ENCODE assay signal across 7 cellular contexts in genomic region chr5:79611046-79611829, GRCh38. TPM values are rescaled to one million over a fixed set of nuclear protein-coding genes. Genes with fewer than 3 reads are reported as not detected.
A peak's percentile ranks its signal among the peaks of the same experiment; 100 is the strongest.
DNase-seq lines count a peak whose midpoint lies in the region; ATAC-seq lines count a peak whose summit lies in the region.

No MANE protein-coding gene starts in this region.

- peak overlapping the region; percentile 86 for H3K9ac ChIP-seq in HUES6 (ENCODE audit: low read length)

- peak overlapping the region; percentile 88 for H3K4me3 Mint-ChIP-seq in activated naive CD8-positive, alpha-beta T cell treated with anti-CD3 and anti-CD28 coated beads for 36 hours
- H3K4me3 Mint-ChIP-seq in stimulated activated naive CD8-positive, alpha-beta T cell treated with anti-CD3 and anti-CD28 coated beads, Interleukin-15, amount 100 ng/mL, for 72 hours = peak overlapping the region; percentile 87 to 95

- H3K4me3 ChIP-seq in HUES6 (ENCODE audit: low read depth, low read length) = peak overlapping the region; percentile 68
- H3K4me3 ChIP-seq in iPS-18c (ENCODE audit: insufficient read depth, low read depth, low read length) = peak overlapping the region; percentile 46; the same call in 1 of the 2 replicates

- H3K9me3 Mint-ChIP-seq in activated naive CD8-positive, alpha-beta T cell treated with anti-CD3 and anti-CD28 coated beads for 36 hours = no peaks in the 10 kb centered on the region
- H3K9me3 Mint-ChIP-seq in stimulated activated naive CD8-positive, alpha-beta T cell treated with anti-CD3 and anti-CD28 coated beads, Interleukin-15, amount 100 ng/mL, for 72 hours = peaks cover 0 to 7% of the 10 kb centered on the region in 2 donors

- DNase-seq in activated naive CD8-positive, alpha-beta T cell treated with anti-CD3 and anti-CD28 coated beads for 36 hours = no peak
- DNase-seq in stimulated activated naive CD8-positive, alpha-beta T cell treated with anti-CD3 and anti-CD28 coated beads, Interleukin-15, amount 100 ng/mL, for 72 hours = no peak
- DNase-seq in KG1 (lab: John Stamatoyannopoulos, UW) = no peak
- DNase-seq in RPMI8226 = no peak
- DNase-seq in stimulated activated CD4-positive, alpha-beta T cell treated with anti-CD3 and anti-CD28 coated beads, Interleukin-4, amount 100 ng/mL, for 1 hour = no peak

- H3K4me1 Mint-ChIP-seq in activated naive CD8-positive, alpha-beta T cell treated with anti-CD3 and anti-CD28 coated beads for 36 hours = peaks cover 33% of the 10 kb centered on the region
- peaks cover 35% of the 10 kb centered on the region for H3K4me1 Mint-ChIP-seq in stimulated activated naive CD8-positive, alpha-beta T cell treated with anti-CD3 and anti-CD28 coated beads, Interleukin-15, amount 100 ng/mL, for 72 hours

- H3K27me3 Mint-ChIP-seq in activated naive CD8-positive, alpha-beta T cell treated with anti-CD3 and anti-CD28 coated beads for 36 hours = peaks cover 5% of the 10 kb centered on the region
- no peaks in the 10 kb centered on the region for H3K27me3 Mint-ChIP-seq in stimulated activated naive CD8-positive, alpha-beta T cell treated with anti-CD3 and anti-CD28 coated beads, Interleukin-15, amount 100 ng/mL, for 72 hours

- H3K9me3 ChIP-seq in HUES6 (ENCODE audit: control insufficient read depth, insufficient read depth, low read depth, low read length) (no peaks in the 10 kb centered on the region; the same call in 1 of the 2 replicates), iPS-18c (ENCODE audit: control insufficient read depth, insufficient read depth, low read length) (peaks cover 3% of the 10 kb centered on the region)

- H3K27ac Mint-ChIP-seq in activated naive CD8-positive, alpha-beta T cell treated with anti-CD3 and anti-CD28 coated beads for 36 hours = peak overlapping the region; percentile 97
- H3K27ac Mint-ChIP-seq in stimulated activated naive CD8-positive, alpha-beta T cell treated with anti-CD3 and anti-CD28 coated beads, Interleukin-15, amount 100 ng/mL, for 72 hours = peak overlapping the region; percentile 97 to 98

- H3K36me3 Mint-ChIP-seq in activated naive CD8-positive, alpha-beta T cell treated with anti-CD3 and anti-CD28 coated beads for 36 hours = peaks cover 29% of the 10 kb centered on the region

- H3K4me1 ChIP-seq in HUES6 (ENCODE audit: control insufficient read depth, insufficient read depth, low read length) = 0 out of 2 replicates have a peak, but pooled peaks cover 3% of the 10 kb centered on the region

- ATAC-seq in stimulated activated naive CD8-positive, alpha-beta T cell treated with anti-CD3 and anti-CD28 coated beads, Interleukin-15, amount 100 ng/mL, for 72 hours = no peak

- peak overlapping the region; percentile 88 for H3K27ac ChIP-seq in HUES6 (ENCODE audit: low read depth, low read length)

- H3K27me3 ChIP-seq in HUES6 (ENCODE audit: control insufficient read depth, insufficient read depth, low read length) = no peaks in the 10 kb centered on the region

- peaks cover 13% of the 10 kb centered on the region; the same call in 1 of the 2 replicates for H3K36me3 ChIP-seq in HUES6 (ENCODE audit: control insufficient read depth, insufficient read depth, low read length)

RNA-seq across cellular contexts. Expression of gene TENT2, which starts 1.0 kb away (rescaled TPM):
- 10 to 100 TPM; 68.1 to 73.1 TPM for total RNA-seq in activated naive CD8-positive, alpha-beta T cell treated with anti-CD3 and anti-CD28 coated beads for 36 hours
